Comparison of ENCODE assay signal across 26 cellular contexts in the genomic region with DNA sequence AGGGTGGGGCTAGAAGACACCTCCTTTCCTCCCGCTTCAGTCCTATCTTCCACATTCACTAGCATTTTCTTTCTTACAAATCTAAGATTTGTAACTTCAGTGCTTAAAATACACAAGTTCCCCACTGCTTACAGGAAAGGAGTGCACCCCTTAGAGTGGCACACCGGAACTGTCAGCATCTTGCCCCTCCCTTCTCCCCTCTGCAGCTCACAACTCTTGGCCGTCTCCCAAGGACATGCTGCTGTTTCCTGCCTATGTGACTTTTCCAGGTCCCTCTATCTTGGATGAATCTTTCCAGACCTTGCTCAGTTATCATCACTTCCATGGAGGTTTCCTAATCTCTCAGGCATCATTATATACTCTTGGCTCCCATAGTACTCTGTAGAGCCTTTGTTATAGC.
"Had no signal": no experiment of that assay in that cellular context is flagged by ENCODE, and none has a peak within 500 bp of the region (broad histone marks: within the 10 kb centered on the region; RNA-seq: fewer than 3 reads in every experiment).

No MANE protein-coding gene starts in this region.

- ATAC-seq: effector memory CD8-positive, alpha-beta T cell; left colon; natural killer cell; psoas muscle; sciatic nerve; stimulated activated memory B cell treated with anti-CD40 and anti-IgM and Interleukin-4, amounts not matched to agents 10 μg/mL and 1 μg/mL and 100 μg/mL, for 72 hours; stimulated activated naive CD8-positive, alpha-beta T cell treated with anti-CD3 and anti-CD28 coated beads, Interleukin-15, Interleukin-2, amounts not matched to agents 100 U/mL and 50 U/mL, for 24 hours had no signal

- H3K27me3 Mint-ChIP-seq: effector memory CD8-positive, alpha-beta T cell; memory B cell; stimulated activated memory B cell treated with anti-CD40 and anti-IgM and Interleukin-4, amounts not matched to agents 10 μg/mL and 1 μg/mL and 100 μg/mL, for 72 hours; type B pancreatic cell had no signal

- H3K27ac Mint-ChIP-seq: effector memory CD8-positive, alpha-beta T cell; immature natural killer cell; memory B cell; natural killer cell; stimulated activated memory B cell treated with anti-CD40 and anti-IgM and Interleukin-4, amounts not matched to agents 10 μg/mL and 1 μg/mL and 100 μg/mL, for 72 hours; type B pancreatic cell had no signal

- H3K9me3 Mint-ChIP-seq: effector memory CD8-positive, alpha-beta T cell; memory B cell; stimulated activated memory B cell treated with anti-CD40 and anti-IgM and Interleukin-4, amounts not matched to agents 10 μg/mL and 1 μg/mL and 100 μg/mL, for 72 hours; type B pancreatic cell had no signal

- H3K4me1 Mint-ChIP-seq: immature natural killer cell, natural killer cell had no signal

- H3K36me3 ChIP-seq: esophagus squamous epithelium, left ventricle myocardium inferior, ovary, tibial artery had no signal

- H3K9me3 ChIP-seq: esophagus squamous epithelium, left ventricle myocardium inferior, ovary, psoas muscle, testis, tibial artery had no signal

- H3K4me2 ChIP-seq: smooth muscle cell had no signal

- H3K4me1 ChIP-seq: esophagus squamous epithelium, psoas muscle, testis, tibial artery had no signal

- H3K4me3 Mint-ChIP-seq: effector memory CD8-positive, alpha-beta T cell; immature natural killer cell; memory B cell; natural killer cell; stimulated activated memory B cell treated with anti-CD40 and anti-IgM and Interleukin-4, amounts not matched to agents 10 μg/mL and 1 μg/mL and 100 μg/mL, for 72 hours; type B pancreatic cell had no signal

- H3K27me3 ChIP-seq: esophagus squamous epithelium, ovary, testis, tibial artery had no signal

- H3K4me3 ChIP-seq: esophagus squamous epithelium, left ventricle myocardium inferior, lung, ovary, psoas muscle, smooth muscle cell, testis, tibial artery had no signal

- H3K36me3 Mint-ChIP-seq: natural killer cell had no signal

- H3K27ac ChIP-seq: esophagus squamous epithelium, left ventricle myocardium inferior, ovary, psoas muscle, testis, tibial artery had no signal

- DNase-seq: cortex of kidney; effector memory CD8-positive, alpha-beta T cell; erythroblast; esophagus squamous epithelium; hypothalamus; immature natural killer cell; islet precursor cell; kidney glomerular epithelial cell; left colon; left ventricle myocardium inferior; natural killer cell; occipital lobe; ovary; psoas muscle; stimulated activated CD4-positive, alpha-beta T cell treated with anti-CD3 and anti-CD28 coated beads, Interleukin-2, amount 100 ng/mL, for 24 hours; stimulated activated CD4-positive, alpha-beta T cell treated with anti-CD3 and anti-CD28 coated beads, Interleukin-4, amount 100 ng/mL, for 4 hours; stimulated activated naive CD8-positive, alpha-beta T cell treated with anti-CD3 and anti-CD28 coated beads, Interleukin-15, Interleukin-2, amounts not matched to agents 100 U/mL and 50 U/mL, for 24 hours; substantia nigra; testis; tibial artery had no signal
